In the genomic region with DNA sequence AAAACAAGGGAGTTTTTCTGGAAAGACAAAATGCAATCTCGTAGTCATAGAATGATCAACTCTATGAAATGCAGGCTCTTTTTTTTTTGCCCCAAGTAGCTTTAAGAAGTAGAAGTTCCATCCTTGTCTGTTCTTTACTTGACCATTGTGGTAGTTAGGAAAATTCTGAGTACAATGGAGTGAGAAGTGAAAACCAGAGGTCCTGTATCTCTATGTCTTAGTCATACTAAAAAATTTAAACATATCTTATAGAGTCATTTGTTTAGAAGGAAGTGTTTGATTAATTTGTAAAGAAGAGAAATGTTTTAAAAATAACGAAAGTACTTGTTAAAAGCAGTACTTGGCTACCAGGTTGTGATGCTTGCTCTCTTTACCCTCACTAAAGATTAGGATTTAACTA, we compare ENCODE assay signal across 24 cellular contexts. TPM values are rescaled to one million over a fixed set of nuclear protein-coding genes. Genes with fewer than 3 reads are reported as not detected.
DNase-seq lines count a peak whose midpoint lies in the region; ATAC-seq, FAIRE-seq and TF ChIP-seq lines count a peak whose summit lies in the region.
"Had no signal": no experiment of that assay in that cellular context is flagged by ENCODE, and none has a peak within 500 bp of the region (broad histone marks: within the 10 kb centered on the region; RNA-seq: fewer than 3 reads in every experiment).

No MANE protein-coding gene starts in this region.

- H3K9me3 ChIP-seq in astrocyte (ENCODE audit: insufficient read depth, low read depth, low read length), result no peaks in the 10 kb centered on the region
- H3K9me3 ChIP-seq: HAP-1, Peyer's patch had no signal

- ATAC-seq in GM18868 (IDR thresholded peaks at IDR 0.05; ENCODE audit: unreplicated experiment) (peak; percentile 46), HG02870 (IDR thresholded peaks at IDR 0.05; ENCODE audit: unreplicated experiment) (peak; percentile 59), HG03280 (IDR thresholded peaks at IDR 0.05; ENCODE audit: unreplicated experiment) (no peak), GM19328 (IDR thresholded peaks at IDR 0.05; ENCODE audit: unreplicated experiment) (no peak), HG03159 (IDR thresholded peaks at IDR 0.05; ENCODE audit: unreplicated experiment) (no peak)
- ATAC-seq: GM23338, HepG2, SK-N-SH treated with all-trans-retinoic acid at 6 μM for 48 hours, T-cell had no signal

- FAIRE-seq in astrocyte (lab: Jason Lieb, UNC), result no peak
- FAIRE-seq: GM12891, HepG2 had no signal

- no peak overlapping the region for H3K27ac ChIP-seq in astrocyte (ENCODE audit: low read depth, low read length)
- H3K27ac ChIP-seq: HL-60, Peyer's patch had no signal

- no peak overlapping the region for H3K9ac ChIP-seq in astrocyte (ENCODE audit: low read length)

- no peaks in the 10 kb centered on the region for H3K4me1 ChIP-seq in astrocyte (ENCODE audit: insufficient read depth, low read length)
- H3K4me1 ChIP-seq: HAP-1 had no signal

- peaks cover 9% of the 10 kb centered on the region for H3K4me1 Mint-ChIP-seq in astrocyte (ENCODE audit: low read depth, unreplicated experiment)
- H3K4me1 Mint-ChIP-seq: GM23338 had no signal

- H3K36me3 ChIP-seq in astrocyte (ENCODE audit: insufficient read depth, low read length), result peaks cover 19% of the 10 kb centered on the region

- no peak overlapping the region for H3K4me3 ChIP-seq in astrocyte (ENCODE audit: insufficient read depth, low read depth, low read length)
- H3K4me3 ChIP-seq: GM23338, HAP-1, Peyer's patch had no signal

- H3K4me3 Mint-ChIP-seq in astrocyte (ENCODE audit: unreplicated experiment), result no peak overlapping the region
- H3K4me3 Mint-ChIP-seq: GM23338, T-cell had no signal

- TF ChIP-seq CTCF in astrocyte (IDR thresholded peaks at IDR 0.05; ENCODE audit: insufficient read depth, low read depth, low read length), result no peak

- no peaks in the 10 kb centered on the region for H3K27me3 Mint-ChIP-seq in astrocyte (ENCODE audit: low read depth, unreplicated experiment)
- H3K27me3 Mint-ChIP-seq: CD4-positive, CD25-positive, alpha-beta regulatory T cell; T-cell had no signal

- H4K20me1 ChIP-seq in astrocyte (ENCODE audit: insufficient read depth, low read length), result no peaks in the 10 kb centered on the region

- no peak overlapping the region for H3K4me2 ChIP-seq in astrocyte (ENCODE audit: low read length)
- H3K4me2 ChIP-seq: GM23338 had no signal

- H3K27ac Mint-ChIP-seq in astrocyte (ENCODE audit: unreplicated experiment), result no peak overlapping the region
- H3K27ac Mint-ChIP-seq: GM23338, T-cell had no signal

- DNase-seq in astrocyte (ENCODE audit: low read depth) (peak; percentile 2), NCI-H774 (lab: John Stamatoyannopoulos, UW) (no peak)
- DNase-seq: CD4-positive, CD25-positive, alpha-beta regulatory T cell; COR-L47; DMS79; KG1; NCI-H1105; NCI-H2029 treated with DMSO at 0.1 percent for 48 hours; NCI-H345; NCI-H524; NCI-H82; Peyer's patch; T-cell had no signal

- no peaks in the 10 kb centered on the region for H3K79me2 ChIP-seq in astrocyte (ENCODE audit: insufficient read depth, low read length)

- H3K9me3 Mint-ChIP-seq in astrocyte (ENCODE audit: unreplicated experiment), result no peaks in the 10 kb centered on the region
- H3K9me3 Mint-ChIP-seq: CD4-positive, CD25-positive, alpha-beta regulatory T cell; GM23338; T-cell had no signal

- H3K36me3 Mint-ChIP-seq in astrocyte (ENCODE audit: low read depth, unreplicated experiment), result peaks cover 19% of the 10 kb centered on the region

- no peak overlapping the region for H2AFZ ChIP-seq in astrocyte (ENCODE audit: low read depth, low read length)
- H2AFZ ChIP-seq: GM23338 had no signal

- H3K27me3 ChIP-seq in astrocyte (ENCODE audit: insufficient read depth, low read length), result no peaks in the 10 kb centered on the region
- H3K27me3 ChIP-seq: Peyer's patch had no signal

RNA-seq across cellular contexts. Expression of a gene that starts 52.4 kb away (rescaled TPM):
- total RNA-seq in astrocyte, result 59.3 and 65.2 TPM in 2 replicates

Comparison
In these comparisons a context has a peak if more than half of its experiments do, and no peak if none do; other contexts are left out.
1. ATAC-seq: peak in GM18868 (single experiment) and HG02870 (single experiment); none in HG03280 (single experiment), GM19328 (single experiment) and HG03159 (single experiment).